Comparison of ENCODE assay signal across 10 cellular contexts in genomic region chr10:77622822-77623410, GRCh38. TPM values are rescaled to one million over a fixed set of nuclear protein-coding genes. Genes with fewer than 3 reads are reported as not detected.
A peak's percentile ranks its signal among the peaks of the same experiment; 100 is the strongest.
DNase-seq lines count a peak whose midpoint lies in the region; ATAC-seq and TF ChIP-seq lines count a peak whose summit lies in the region.
"Had no signal": no experiment of that assay in that cellular context is flagged by ENCODE, and none has a peak within 500 bp of the region (broad histone marks: within the 10 kb centered on the region; RNA-seq: fewer than 3 reads in every experiment).

No MANE protein-coding gene starts in this region.

- H3K27ac Mint-ChIP-seq in osteocyte (ENCODE audit: unreplicated experiment) = peak overlapping the region; percentile 63
- H3K27ac Mint-ChIP-seq in activated CD4-positive, alpha-beta memory T cell treated with anti-CD3 and anti-CD28 coated beads for 36 hours = no peak overlapping the region

- intact Hi-C loops in activated CD4-positive, alpha-beta memory T cell treated with anti-CD3 and anti-CD28 coated beads for 36 hours (cut with micrococcal nuclease) = no loop called here

- TF ChIP-seq CTCF in osteocyte (IDR thresholded peaks at IDR 0.05) = no peak

- no peak overlapping the region for H3K4me3 Mint-ChIP-seq in osteocyte (ENCODE audit: unreplicated experiment)
- H3K4me3 Mint-ChIP-seq in activated CD4-positive, alpha-beta memory T cell treated with anti-CD3 and anti-CD28 coated beads for 36 hours = no peak overlapping the region

- POLR2A ChIA-PET in activated CD4-positive, alpha-beta memory T cell treated with anti-CD3 and anti-CD28 coated beads for 36 hours (lab: Charles Lee) = no interaction called here

- CTCF ChIA-PET in activated CD4-positive, alpha-beta memory T cell treated with anti-CD3 and anti-CD28 coated beads for 36 hours (lab: Charles Lee) = interaction anchor here (0.6 kb wide), 1 partner anchor 97 kb away, joined by 3 read pairs; no protein-coding TSS in a partner anchor

- DNase-seq in SIG-M5 (lab: John Stamatoyannopoulos, UW) (peak; percentile 32), osteocyte (ENCODE audit: extremely low spot score, unreplicated experiment) (no peak), NCI-H187 (lab: John Stamatoyannopoulos, UW) (no peak), NCI-H128 (lab: John Stamatoyannopoulos, UW; ENCODE audit: unreplicated experiment) (no peak)
- DNase-seq in activated CD4-positive, alpha-beta memory T cell treated with anti-CD3 and anti-CD28 coated beads for 36 hours = no peak
- DNase-seq: activated CD8-positive, alpha-beta memory T cell treated with anti-CD3 and anti-CD28 coated beads, Interleukin-2, amount 50 U/mL, for 48 hours; cortex of kidney had no signal

- peaks cover 41% of the 10 kb centered on the region for H3K4me1 Mint-ChIP-seq in osteocyte (ENCODE audit: unreplicated experiment)
- peaks cover 6% of the 10 kb centered on the region for H3K4me1 Mint-ChIP-seq in activated CD4-positive, alpha-beta memory T cell treated with anti-CD3 and anti-CD28 coated beads for 36 hours (ENCODE audit: low read depth)

- H3K9me3 Mint-ChIP-seq in osteocyte (ENCODE audit: unreplicated experiment) = no peaks in the 10 kb centered on the region
- no peaks in the 10 kb centered on the region for H3K9me3 Mint-ChIP-seq in activated CD4-positive, alpha-beta memory T cell treated with anti-CD3 and anti-CD28 coated beads for 36 hours

- no peaks in the 10 kb centered on the region for H3K27me3 Mint-ChIP-seq in osteocyte (ENCODE audit: unreplicated experiment)
- peaks cover 5% of the 10 kb centered on the region for H3K27me3 Mint-ChIP-seq in activated CD4-positive, alpha-beta memory T cell treated with anti-CD3 and anti-CD28 coated beads for 36 hours

- no peaks in the 10 kb centered on the region for H3K36me3 Mint-ChIP-seq in osteocyte (ENCODE audit: unreplicated experiment)
- H3K36me3 Mint-ChIP-seq in activated CD4-positive, alpha-beta memory T cell treated with anti-CD3 and anti-CD28 coated beads for 36 hours = no peaks in the 10 kb centered on the region

- ATAC-seq in GM19395 (IDR thresholded peaks at IDR 0.05; ENCODE audit: unreplicated experiment) (peak; percentile 88), HG03095 (IDR thresholded peaks at IDR 0.05; ENCODE audit: unreplicated experiment) (peak; percentile 63), GM18520 (IDR thresholded peaks at IDR 0.05; ENCODE audit: unreplicated experiment) (no peak)

RNA-seq across cellular contexts. Expression of gene KCNMA1, which starts 14.7 kb away (rescaled TPM):
- total RNA-seq in osteocyte = 95.5 and 98.1 TPM in 2 replicates
- not detected for total RNA-seq in activated CD4-positive, alpha-beta memory T cell treated with anti-CD3 and anti-CD28 coated beads for 36 hours

Comparison
In these comparisons a context has a peak if more than half of its experiments do, and no peak if none do; other contexts are left out.
1. RNA of gene KCNMA1, which starts 14.7 kb away (total RNA-seq): 95.5 to 98.1 TPM in osteocyte; not detected in activated CD4-positive, alpha-beta memory T cell treated with anti-CD3 and anti-CD28 coated beads for 36 hours; every median in the first group is over 10 times any median in the second.